ENCODE assay signal across 8 cellular contexts in genomic region chr18:36066001-36066400, GRCh38. TPM values are rescaled to one million over a fixed set of nuclear protein-coding genes. Genes with fewer than 3 reads are reported as not detected.
A peak's percentile ranks its signal among the peaks of the same experiment; 100 is the strongest.
DNase-seq lines count a peak whose midpoint lies in the region; ATAC-seq and FAIRE-seq lines count a peak whose summit lies in the region.

No MANE protein-coding gene starts in this region.

- intact Hi-C loops in activated naive CD4-positive, alpha-beta T cell treated with anti-CD3 and anti-CD28 coated beads for 36 hours (cut with micrococcal nuclease) = loop anchor here (1.0 kb wide), 2 partner anchors 63 to 94 kb away; partner anchors contain the start of genes ELP2, RMP24 and SLC39A6

- H3K4me3 Mint-ChIP-seq in activated naive CD4-positive, alpha-beta T cell treated with anti-CD3 and anti-CD28 coated beads for 36 hours = peak overlapping the region; percentile 90
- H3K4me3 Mint-ChIP-seq in activated T-helper 17 cell treated with anti-CD3 and anti-CD28 coated beads, Interleukin-2, amount 50 U/mL, for 72 hours = peak overlapping the region; percentile 92

- H3K36me3 Mint-ChIP-seq in activated naive CD4-positive, alpha-beta T cell treated with anti-CD3 and anti-CD28 coated beads for 36 hours (ENCODE audit: low read depth) = peaks cover 12% of the 10 kb centered on the region
- peaks cover 4% of the 10 kb centered on the region for H3K36me3 Mint-ChIP-seq in activated T-helper 17 cell treated with anti-CD3 and anti-CD28 coated beads, Interleukin-2, amount 50 U/mL, for 72 hours (ENCODE audit: low read depth)

- peak overlapping the region; percentile 90 for H3K27ac Mint-ChIP-seq in activated naive CD4-positive, alpha-beta T cell treated with anti-CD3 and anti-CD28 coated beads for 36 hours
- peak overlapping the region; percentile 56 for H3K27ac Mint-ChIP-seq in activated T-helper 17 cell treated with anti-CD3 and anti-CD28 coated beads, Interleukin-2, amount 50 U/mL, for 72 hours

- peaks cover 40% of the 10 kb centered on the region for H3K4me1 Mint-ChIP-seq in activated naive CD4-positive, alpha-beta T cell treated with anti-CD3 and anti-CD28 coated beads for 36 hours (ENCODE audit: low read depth)
- H3K4me1 Mint-ChIP-seq in activated T-helper 17 cell treated with anti-CD3 and anti-CD28 coated beads, Interleukin-2, amount 50 U/mL, for 72 hours = peaks cover 14% of the 10 kb centered on the region

- no peak for ATAC-seq in activated T-helper 17 cell treated with anti-CD3 and anti-CD28 coated beads, Interleukin-2, amount 50 U/mL, for 72 hours (replicated peaks)

- CTCF ChIA-PET in activated naive CD4-positive, alpha-beta T cell treated with anti-CD3 and anti-CD28 coated beads for 36 hours (lab: Charles Lee) = interaction anchor here (0.7 to 1.2 kb wide), 3 partner anchors 30 to 48 kb away, joined by 3 to 4 read pairs (median 3); no protein-coding TSS in a partner anchor

- peak overlapping the region; percentile 78 for H3K4me3 ChIP-seq in thymus (ENCODE audit: low read length)

- H3K36me3 ChIP-seq in thymus (ENCODE audit: control insufficient read depth, insufficient read depth) = peaks cover 6% of the 10 kb centered on the region

- no peaks in the 10 kb centered on the region for H3K9me3 Mint-ChIP-seq in activated naive CD4-positive, alpha-beta T cell treated with anti-CD3 and anti-CD28 coated beads for 36 hours
- H3K9me3 Mint-ChIP-seq in activated T-helper 17 cell treated with anti-CD3 and anti-CD28 coated beads, Interleukin-2, amount 50 U/mL, for 72 hours = no peaks in the 10 kb centered on the region

- H3K4me1 ChIP-seq in thymus (ENCODE audit: control insufficient read depth, insufficient read depth, low read length) = no peaks in the 10 kb centered on the region

- no peaks in the 10 kb centered on the region for H3K27me3 ChIP-seq in thymus (ENCODE audit: control insufficient read depth, insufficient read depth)

- peak; percentile 61 for FAIRE-seq in islet of Langerhans (lab: Jason Lieb, UNC)

- 54% methylated on average over 5 of the region's 5 CpGs for WGBS in thymus

- no peak overlapping the region for H3K27ac ChIP-seq in thymus (ENCODE audit: low read depth)

- no peaks in the 10 kb centered on the region for H3K27me3 Mint-ChIP-seq in activated naive CD4-positive, alpha-beta T cell treated with anti-CD3 and anti-CD28 coated beads for 36 hours (ENCODE audit: low read depth)
- no peaks in the 10 kb centered on the region for H3K27me3 Mint-ChIP-seq in activated T-helper 17 cell treated with anti-CD3 and anti-CD28 coated beads, Interleukin-2, amount 50 U/mL, for 72 hours

- H3K9me3 ChIP-seq in thymus (ENCODE audit: control insufficient read depth) = no peaks in the 10 kb centered on the region

- DNase-seq in activated naive CD4-positive, alpha-beta T cell treated with anti-CD3 and anti-CD28 coated beads for 36 hours = no peak
- DNase-seq in activated naive CD4-positive, alpha-beta T cell treated with Interleukin-2 at 50 U/mL for 16 hours = no peak
- no peak for DNase-seq in stimulated activated CD8-positive, alpha-beta memory T cell treated with anti-CD3 and anti-CD28 coated beads, Interleukin-4, amount 100 ng/mL, for 48 hours
- no peak for DNase-seq in cerebellar cortex (ENCODE audit: low spot score)
- no peak for DNase-seq in SIG-M5 (lab: John Stamatoyannopoulos, UW)

RNA-seq across cellular contexts. Expression of gene RPRD1A, which starts 1.4 kb away (rescaled TPM):
- total RNA-seq in activated naive CD4-positive, alpha-beta T cell treated with anti-CD3 and anti-CD28 coated beads for 36 hours = 10 to 100 TPM; 33.9 to 35.1 TPM
- 10 to 100 TPM; 16.3 to 28.9 TPM for total RNA-seq in activated T-helper 17 cell treated with anti-CD3 and anti-CD28 coated beads, Interleukin-2, amount 50 U/mL, for 72 hours
- 26.6 TPM for polyA plus RNA-seq in thymus
